1 cellular context compared by ENCODE assay signal in genomic region chr17:30950669-30951399, GRCh38.
TF ChIP-seq lines count a peak whose summit lies in the region.

No MANE protein-coding gene starts in this region.

TF ChIP-seq in HepG2, 621 proteins besides CTCF, POLR2A, EP300 and RAD21 (continued from another document):
- TF ChIP-seq ZBTB34 (CRISPR knock-in tag; IDR thresholded peaks at IDR 0.05) (no peak), REST (IDR thresholded peaks at IDR 0.05; ENCODE audit: borderline replicate concordance in 1 of 2, low read depth in 1 of 2, low read length in 2 of 2) (no peak), ELF3 (CRISPR knock-in tag; IDR thresholded peaks at IDR 0.05) (peak; percentile 57; the same call in 1 of the 2 replicates), NCOR1 (IDR thresholded peaks at IDR 0.05; ENCODE audit: borderline replicate concordance, low read length) (0 out of 2 replicates have a peak, but pooled peaks have one; percentile 40), GRHL1 (CRISPR knock-in tag; conservative IDR thresholded peaks at IDR 0.05) (no peak), ZZZ3 (CRISPR knock-in tag; IDR thresholded peaks at IDR 0.05; ENCODE audit: borderline replicate concordance) (no peak), MEIS2 (CRISPR knock-in tag; IDR thresholded peaks at IDR 0.05) (peak; percentile 67; the same call in 1 of the 2 replicates), DR1 (CRISPR knock-in tag; IDR thresholded peaks at IDR 0.05) (no peak), MNT (IDR thresholded peaks at IDR 0.05) (no peak), ZNF687 (CRISPR knock-in tag; IDR thresholded peaks at IDR 0.05) (peak; percentile 19; the same call in 1 of the 2 replicates), ZKSCAN8 (CRISPR knock-in tag; IDR thresholded peaks at IDR 0.05; ENCODE audit: borderline replicate concordance) (0 out of 2 replicates have a peak, but pooled peaks have one; percentile 33), DMAP1 (CRISPR knock-in tag; IDR thresholded peaks at IDR 0.05) (no peak), ZNF703 (CRISPR knock-in tag; IDR thresholded peaks at IDR 0.05; ENCODE audit: borderline replicate concordance) (no peak), BCL3 (CRISPR knock-in tag; IDR thresholded peaks at IDR 0.05) (no peak), ZNF432 (CRISPR knock-in tag; IDR thresholded peaks at IDR 0.05; ENCODE audit: borderline replicate concordance) (no peak), HMG20A (CRISPR knock-in tag; IDR thresholded peaks at IDR 0.05; ENCODE audit: borderline replicate concordance) (peak; percentile 35; the same call in 1 of the 2 replicates), XRCC5 (optimal IDR thresholded peaks at IDR 0.05; ENCODE audit: low read length) (peak; percentile 61), ATF7 (IDR thresholded peaks at IDR 0.05) (no peak), ATF7 (CRISPR knock-in tag; IDR thresholded peaks at IDR 0.05) (no peak), TEAD3 (CRISPR knock-in tag; optimal IDR thresholded peaks at IDR 0.05; ENCODE audit: borderline replicate concordance) (peak; percentile 34), AFF4 (CRISPR knock-in tag; IDR thresholded peaks at IDR 0.05) (no peak), ZNF180 (CRISPR knock-in tag; IDR thresholded peaks at IDR 0.05; ENCODE audit: borderline replicate concordance, low read depth) (no peak), ZGPAT (CRISPR knock-in tag; IDR thresholded peaks at IDR 0.05) (peak; percentile 46), ERF (CRISPR knock-in tag; IDR thresholded peaks at IDR 0.05) (peak; percentile 48; the same call in 1 of the 2 replicates), ZNF234 (CRISPR knock-in tag; conservative IDR thresholded peaks at IDR 0.05) (no peak), ASH2L (IDR thresholded peaks at IDR 0.05; ENCODE audit: insufficient read length, low read depth, low read length) (peak; percentile 38), KAT8 (CRISPR knock-in tag; IDR thresholded peaks at IDR 0.05) (peak; percentile 32; the same call in 1 of the 2 replicates), ZNF883 (CRISPR knock-in tag; IDR thresholded peaks at IDR 0.05; ENCODE audit: not compliant biosample characterization) (no peak), ZNF138 (CRISPR knock-in tag; IDR thresholded peaks at IDR 0.05; ENCODE audit: low read depth) (no peak)
